12 cellular contexts compared by ENCODE assay signal in the genomic region with DNA sequence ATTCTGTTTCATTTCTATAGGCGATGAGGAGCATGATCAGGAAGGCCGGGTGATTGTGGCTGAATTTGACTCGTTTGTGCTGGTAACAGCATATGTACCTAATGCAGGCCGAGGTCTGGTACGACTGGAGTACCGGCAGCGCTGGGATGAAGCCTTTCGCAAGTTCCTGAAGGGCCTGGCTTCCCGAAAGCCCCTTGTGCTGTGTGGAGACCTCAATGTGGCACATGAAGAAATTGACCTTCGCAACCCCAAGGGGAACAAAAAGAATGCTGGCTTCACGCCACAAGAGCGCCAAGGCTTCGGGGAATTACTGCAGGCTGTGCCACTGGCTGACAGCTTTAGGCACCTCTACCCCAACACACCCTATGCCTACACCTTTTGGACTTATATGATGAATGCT. TPM values are rescaled to one million over a fixed set of nuclear protein-coding genes. Genes with fewer than 3 reads are reported as not detected.
A peak's percentile ranks its signal among the peaks of the same experiment; 100 is the strongest.
DNase-seq lines count a peak whose midpoint lies in the region; ATAC-seq and TF ChIP-seq lines count a peak whose summit lies in the region.
"Had no signal": no experiment of that assay in that cellular context is flagged by ENCODE, and none has a peak within 500 bp of the region (broad histone marks: within the 10 kb centered on the region; RNA-seq: fewer than 3 reads in every experiment).

No MANE protein-coding gene starts in this region.

- H2AK9ac ChIP-seq in IMR-90 (replicated peaks; ENCODE audit: low read depth, low read length, poor library complexity), result no peak overlapping the region

- WGBS in IMR-90 (ENCODE audit: extremely low coverage in 2 of 2, insufficient read length in 1 of 2), 2 experiments, result 94% methylated on average over 8 of the region's 13 CpGs; no CpG with 5 or more reads in 1 of the 2 experiments

- no peak overlapping the region for H3K56ac ChIP-seq in IMR-90 (ENCODE audit: extremely low read depth, insufficient read depth, low read length)

- no peak overlapping the region for H3K4ac ChIP-seq in IMR-90 (ENCODE audit: low read depth, low read length)

- no peak overlapping the region for H3K23ac ChIP-seq in IMR-90 (ENCODE audit: low read depth, low read length)

- H4K8ac ChIP-seq in IMR-90 (ENCODE audit: low read depth in 2 of 2, low read length in 2 of 2), result no peak overlapping the region

- H3K9me1 ChIP-seq in IMR-90 (ENCODE audit: insufficient read depth, low read length), result peaks cover 10% of the 10 kb centered on the region; the same call in 1 of the 2 replicates

- H3K4me3 ChIP-seq in DOHH2 (ENCODE audit: low read length) (peak overlapping the region; percentile 92), IMR-90 (ENCODE audit: insufficient read depth, low read depth, low read length) (no peak overlapping the region), adipocyte (ENCODE audit: low read length) (peak overlapping the region; percentile 90), neutrophil (ENCODE audit: low read depth in 1 of 2, low read length in 1 of 2) (no peak overlapping the region)

- H3K4me2 ChIP-seq in DOHH2 (ENCODE audit: low read length), result peak overlapping the region; percentile 71
- no peak overlapping the region for H3K4me2 ChIP-seq in IMR-90 (ENCODE audit: low read depth, low read length)

- no peak for TF ChIP-seq POLR2A in IMR-90 (IDR thresholded peaks at IDR 0.05; ENCODE audit: low read depth, low read length)

- no peak overlapping the region for H3K4me3 Mint-ChIP-seq in CD14-positive monocyte

- H3K9me3 ChIP-seq in DOHH2 (ENCODE audit: control insufficient read depth, insufficient read depth, low read length) (no peaks in the 10 kb centered on the region), IMR-90 (ENCODE audit: control insufficient read depth, insufficient read depth, low read length) (no peaks in the 10 kb centered on the region), adipocyte (ENCODE audit: control insufficient read depth, low read length) (no peaks in the 10 kb centered on the region), neutrophil (no peaks in the 10 kb centered on the region)

- no peak overlapping the region for H2BK15ac ChIP-seq in IMR-90 (ENCODE audit: low read depth, low read length)

- H2AFZ ChIP-seq in IMR-90 (replicated peaks; ENCODE audit: low read length, poor library complexity), result no peak overlapping the region

- H3K36me3 ChIP-seq in DOHH2 (ENCODE audit: control insufficient read depth, low read length) (peaks cover 81% of the 10 kb centered on the region), IMR-90 (ENCODE audit: control insufficient read depth, insufficient read depth, low read length) (peaks cover 24% of the 10 kb centered on the region), adipocyte (ENCODE audit: control insufficient read depth, insufficient read depth, low read length, severe bottlenecking) (peaks cover 35% of the 10 kb centered on the region), neutrophil (peaks cover 36% of the 10 kb centered on the region)

- H3K79me1 ChIP-seq in IMR-90 (ENCODE audit: low read depth in 1 of 2, low read length in 2 of 2), result peaks cover 29 to 51% of the 10 kb centered on the region in 2 experiments

- H3K27ac Mint-ChIP-seq in CD14-positive monocyte, result peak overlapping the region in 2 of 7 donors; percentile 77 to 79
- H3K27ac Mint-ChIP-seq: natural killer cell had no signal

- DNase-seq in IMR-90 (no peak), adipocyte (ENCODE audit: low read depth) (no peak), T-helper 1 cell (no peak), CD1c-positive myeloid dendritic cell (ENCODE audit: extremely low spot score) (no peak), CD14-positive monocyte (ENCODE audit: low spot score) (no peak)
- DNase-seq: DMS153; natural killer cell; NCI-H187 treated with DMSO at 0.1 percent for 48 hours; stimulated activated CD4-positive, alpha-beta T cell treated with anti-CD3 and anti-CD28 coated beads, Interleukin-12 subunit alpha, Interleukin-12 subunit beta, amount 100 ng/mL, for 4 hours had no signal

- H4K20me1 ChIP-seq in DOHH2 (ENCODE audit: control insufficient read depth, insufficient read depth, low read depth, low read length), result peaks cover 9% of the 10 kb centered on the region; the same call in 1 of the 2 replicates
- H4K20me1 ChIP-seq in IMR-90 (ENCODE audit: insufficient read depth, low read length), result 0 out of 2 replicates have a peak, but pooled peaks cover 3% of the 10 kb centered on the region

- no peak for ATAC-seq in IMR-90 (ENCODE audit: low read depth)
- ATAC-seq: esophagus mucosa, natural killer cell had no signal

- in situ Hi-C loops in IMR-90 (cut with MboI; ENCODE audit: low sequenced_read_pairs), result loop anchor here (25.0 kb wide), 1 partner anchor 630 kb away; a partner anchor contains a TSS

- no peak overlapping the region for H2AK5ac ChIP-seq in IMR-90 (ENCODE audit: low read depth, low read length)

- CTCF ChIA-PET in IMR-90 (lab: Yijun Ruan, JAX), result no interaction called here

- H3K27ac ChIP-seq in DOHH2 (ENCODE audit: low read depth, low read length) (no peak overlapping the region), IMR-90 (ENCODE audit: insufficient read depth, low read length) (no peak overlapping the region), neutrophil (peak overlapping the region; percentile 88)

- H3K27me3 ChIP-seq in DOHH2 (ENCODE audit: control insufficient read depth, low read length), result no peaks in the 10 kb centered on the region
- H3K27me3 ChIP-seq in IMR-90 (ENCODE audit: control insufficient read depth, insufficient read depth, low read length), result no peaks in the 10 kb centered on the region
- H3K27me3 ChIP-seq in adipocyte (replicated peaks; ENCODE audit: control insufficient read depth, insufficient read depth, low read length), result no peaks in the 10 kb centered on the region
- no peaks in the 10 kb centered on the region for H3K27me3 ChIP-seq in neutrophil

- no peaks in the 10 kb centered on the region for H3K9me2 ChIP-seq in DOHH2 (replicated peaks; ENCODE audit: control insufficient read depth, low read length)

- H4K91ac ChIP-seq in IMR-90 (ENCODE audit: insufficient read depth, low read depth, low read length), result no peak overlapping the region

- POLR2A ChIA-PET in IMR-90 (lab: Charles Lee; ENCODE audit: unreplicated experiment), result no interaction called here

- H3K4me1 ChIP-seq in DOHH2 (ENCODE audit: control insufficient read depth, low read length), result peaks cover 59% of the 10 kb centered on the region
- H3K4me1 ChIP-seq in IMR-90 (ENCODE audit: control insufficient read depth, insufficient read depth, low read length), result 0 out of 2 replicates have a peak, but pooled peaks cover 4% of the 10 kb centered on the region
- peaks cover 48% of the 10 kb centered on the region for H3K4me1 ChIP-seq in adipocyte (ENCODE audit: control insufficient read depth, insufficient read depth, low read length)
- peaks cover 72 to 74% of the 10 kb centered on the region in 2 experiments for H3K4me1 ChIP-seq in neutrophil (ENCODE audit: control insufficient read depth in 1 of 2, insufficient read depth in 1 of 2, low read depth in 1 of 2, low read length in 1 of 2)

- H3K18ac ChIP-seq in IMR-90 (ENCODE audit: low read depth, low read length), result no peak overlapping the region

- H3K9ac ChIP-seq in IMR-90 (ENCODE audit: low read depth, low read length), result no peak overlapping the region
- H3K9ac ChIP-seq in adipocyte (ENCODE audit: low read length), result peak overlapping the region; percentile 94

- H3K9me3 Mint-ChIP-seq in CD14-positive monocyte, result peaks cover 0 to 2% (median 0%) of the 10 kb centered on the region in 7 donors
- H3K9me3 Mint-ChIP-seq: natural killer cell had no signal

- peaks cover 40 to 44% of the 10 kb centered on the region in 2 donors for H3K36me3 Mint-ChIP-seq in CD14-positive monocyte

- intact Hi-C loops in IMR-90 (cut with micrococcal nuclease), result loop anchor here (1.0 kb wide), 2 partner anchors 45 to 152 kb away; no protein-coding TSS in a partner anchor
- intact Hi-C loops in CD14-positive monocyte (cut with micrococcal nuclease), result loop anchor here (5.0 to 10.0 kb wide), 2 partner anchors 112 to 805 kb away; a partner anchor contains a TSS

- H3K4me1 Mint-ChIP-seq in CD14-positive monocyte, result peaks cover 8% of the 10 kb centered on the region

- H3F3A ChIP-seq in DOHH2 (ENCODE audit: control insufficient read depth, insufficient read depth), result peaks cover 37% of the 10 kb centered on the region

- TF ChIP-seq CTCF in DOHH2 (IDR thresholded peaks at IDR 0.05; ENCODE audit: low read depth, low read length, poor library complexity, severe bottlenecking) (no peak), IMR-90 (conservative IDR thresholded peaks at IDR 0.05; ENCODE audit: low read depth, low read length) (no peak), neutrophil (IDR thresholded peaks at IDR 0.05) (no peak), CD14-positive monocyte (IDR thresholded peaks at IDR 0.05) (no peak)

- H3K14ac ChIP-seq in IMR-90 (replicated peaks; ENCODE audit: low read depth, low read length), result no peak overlapping the region

- TSS peak; percentile 89 for BruUV-seq in IMR-90 (replicated peaks; lab: Mats Ljungman, UMichigan)

- dilution Hi-C loops in IMR-90 (cut with HindIII; ENCODE audit: low sequenced_read_pairs, unreplicated experiment), result no loop called here

- no peak for TF ChIP-seq RAD21 in IMR-90 (IDR thresholded peaks at IDR 0.05; ENCODE audit: low read length)

- H2BK120ac ChIP-seq in IMR-90 (ENCODE audit: low read depth, low read length), result no peak overlapping the region

- H2BK5ac ChIP-seq in IMR-90 (ENCODE audit: low read depth, low read length, poor library complexity, severe bottlenecking), result no peak overlapping the region

- H2BK20ac ChIP-seq in IMR-90 (ENCODE audit: low read depth, low read length), result no peak overlapping the region

- peaks cover 90% of the 10 kb centered on the region for H3K79me2 ChIP-seq in DOHH2 (ENCODE audit: control insufficient read depth, low read length)

- no peak overlapping the region for H4K5ac ChIP-seq in IMR-90 (ENCODE audit: low read depth, low read length)

- peaks cover 0 to 2% (median 0%) of the 10 kb centered on the region in 3 donors for H3K27me3 Mint-ChIP-seq in CD14-positive monocyte (ENCODE audit: low read depth in 3 of 3)

RNA-seq across cellular contexts. Expression of a gene that starts 1.9 kb away (rescaled TPM):
- 125 and 141 TPM in 2 replicates for total RNA-seq in IMR-90 (2012; rRNA removed)
- polyA plus RNA-seq in IMR-90 (2012; rRNA removed), result 241 and 242 TPM in 2 replicates
- polyA plus RNA-seq in IMR-90 (2012; cell fraction: cytosol; rRNA removed), result 115 and 191 TPM in 2 replicates
- 85.5 and 208 TPM in 2 replicates for polyA plus RNA-seq in IMR-90 (2012; cell fraction: nucleus; rRNA removed; ENCODE audit: low replicate concordance)
- 10 to 100 TPM; 69.7 to 85.4 TPM for polyA plus RNA-seq in CD14-positive monocyte

RNA-seq across cellular contexts. Expression of a gene that starts 2.4 kb away (rescaled TPM):
- 32.4 and 38.0 TPM in 2 replicates for total RNA-seq in IMR-90 (2012; rRNA removed)
- 23.1 and 24.7 TPM in 2 replicates for polyA plus RNA-seq in IMR-90 (2012; rRNA removed)
- 34.4 and 36.2 TPM in 2 replicates for polyA plus RNA-seq in IMR-90 (2012; cell fraction: cytosol; rRNA removed)
- 144 and 145 TPM in 2 replicates for polyA plus RNA-seq in IMR-90 (2012; cell fraction: nucleus; rRNA removed; ENCODE audit: low replicate concordance)
- 10 to 100 TPM; 34.7 to 40.0 TPM for polyA plus RNA-seq in CD14-positive monocyte

RNA-seq across cellular contexts. Expression of a gene that starts 4.3 kb away (rescaled TPM):
- 15.0 and 15.2 TPM in 2 replicates for total RNA-seq in IMR-90 (2012; rRNA removed)
- polyA plus RNA-seq in IMR-90 (2012; rRNA removed) (27.2 and 27.8 TPM in 2 replicates), CD14-positive monocyte (10 to 100 TPM; 19.4 to 21.2 TPM)
- 13.3 and 24.4 TPM in 2 replicates for polyA plus RNA-seq in IMR-90 (2012; cell fraction: cytosol; rRNA removed)
- polyA plus RNA-seq in IMR-90 (2012; cell fraction: nucleus; rRNA removed; ENCODE audit: low replicate concordance), result 70.6 and 153 TPM in 2 replicates

RNA-seq across cellular contexts. Expression of a gene that starts 12.2 kb away (rescaled TPM):
- total RNA-seq in IMR-90 (2012; rRNA removed), result 60.3 and 68.8 TPM in 2 replicates
- polyA plus RNA-seq in IMR-90 (2012; rRNA removed) (49.0 and 53.4 TPM in 2 replicates), CD14-positive monocyte (10 to 100 TPM; 63.2 to 67.5 TPM)
- polyA plus RNA-seq in IMR-90 (2012; cell fraction: cytosol; rRNA removed), result 21.6 and 34.3 TPM in 2 replicates
- 37.0 and 143 TPM in 2 replicates for polyA plus RNA-seq in IMR-90 (2012; cell fraction: nucleus; rRNA removed; ENCODE audit: low replicate concordance)

RNA-seq across cellular contexts. Expression of a gene that starts 21.0 kb away (rescaled TPM):
- under 0.01 TPM in 2 replicates for total RNA-seq in IMR-90 (2012; rRNA removed)
- polyA plus RNA-seq in IMR-90 (2012; rRNA removed) (0.03 TPM in 2 replicates), CD14-positive monocyte (not detected)
- 0.01 and 0.03 TPM in 2 replicates for polyA plus RNA-seq in IMR-90 (2012; cell fraction: cytosol; rRNA removed)
- 0.16 and 0.22 TPM in 2 replicates for polyA plus RNA-seq in IMR-90 (2012; cell fraction: nucleus; rRNA removed; ENCODE audit: low replicate concordance)

Comparison
In these comparisons a context has a peak if more than half of its experiments do, and no peak if none do; other contexts are left out.
1. H3K4me3 ChIP-seq: peak in DOHH2 (single experiment) and adipocyte (single experiment); none in IMR-90 (single experiment) and neutrophil (0 of 2).